Comparison of ENCODE assay signal across 9 cellular contexts in genomic region chr20:23937303-23938117, GRCh38. TPM values are rescaled to one million over a fixed set of nuclear protein-coding genes. Genes with fewer than 3 reads are reported as not detected.
DNase-seq lines count a peak whose midpoint lies in the region; ATAC-seq and TF ChIP-seq lines count a peak whose summit lies in the region.
"Had no signal": no experiment of that assay in that cellular context is flagged by ENCODE, and none has a peak within 500 bp of the region (broad histone marks: within the 10 kb centered on the region; RNA-seq: fewer than 3 reads in every experiment).

No MANE protein-coding gene starts in this region.

- peak; percentile 80 for ATAC-seq in HG03039 (IDR thresholded peaks at IDR 0.05; ENCODE audit: unreplicated experiment)

- H3K36me3 ChIP-seq in neural cell (ENCODE audit: insufficient read depth, low read length) (no peaks in the 10 kb centered on the region), suprapubic skin (no peaks in the 10 kb centered on the region)
- H3K36me3 ChIP-seq: neutrophil had no signal

- no peaks in the 10 kb centered on the region for H4K20me1 ChIP-seq in neural cell (ENCODE audit: insufficient read depth)

- H3K4me3 ChIP-seq in neural cell (ENCODE audit: low read length): no peak overlapping the region
- no peak overlapping the region for H3K4me3 ChIP-seq in suprapubic skin

- WGBS in suprapubic skin: 0% methylated on average over 3 of the region's 3 CpGs

- DNase-seq in A172 (ENCODE audit: low spot score) (peak; percentile 52), NCI-H82 treated with DMSO at 0.1 percent for 48 hours (lab: John Stamatoyannopoulos, UW; ENCODE audit: unreplicated experiment) (peak; percentile 9), fibroblast of peridontal ligament (ENCODE audit: extremely low read depth) (peak; percentile 42), suprapubic skin (ENCODE audit: low spot score in 2 of 2) (no peak)
- DNase-seq in activated T-cell treated with anti-CD3 and anti-CD28 coated beads, Interleukin-2, amount 50 U/mL, for 1 hour: peak; percentile 65

- H3K79me2 ChIP-seq in neural cell (replicated peaks; ENCODE audit: insufficient read depth, low read length): no peaks in the 10 kb centered on the region

- H3F3A ChIP-seq in neural cell (ENCODE audit: insufficient read depth, low read length, poor library complexity, severe bottlenecking): no peaks in the 10 kb centered on the region

- H3K27me3 ChIP-seq in neural cell (ENCODE audit: insufficient read depth, low read depth, low read length) (no peaks in the 10 kb centered on the region), suprapubic skin (no peaks in the 10 kb centered on the region)
- H3K27me3 ChIP-seq: neutrophil had no signal

- no peak overlapping the region for H2AFZ ChIP-seq in neural cell (ENCODE audit: low read depth, low read length)

- no peak overlapping the region for H3K9ac ChIP-seq in neural cell (ENCODE audit: low read length)

- H3K9me3 ChIP-seq in neural cell (ENCODE audit: low read length) (no peaks in the 10 kb centered on the region), suprapubic skin (no peaks in the 10 kb centered on the region)
- H3K9me3 ChIP-seq: neutrophil had no signal

- H3K27ac ChIP-seq in neural cell (ENCODE audit: low read length) (no peak overlapping the region), suprapubic skin (no peak overlapping the region)
- H3K27ac ChIP-seq: neutrophil had no signal

- no peaks in the 10 kb centered on the region for H3K9me2 ChIP-seq in neural cell (ENCODE audit: insufficient read depth, low read length)

- TF ChIP-seq RAD21 in neural cell (conservative IDR thresholded peaks at IDR 0.05): peak; percentile 100

- no peak for TF ChIP-seq POLR2A in suprapubic skin (IDR thresholded peaks at IDR 0.05)

- TF ChIP-seq EP300 in neural cell (conservative IDR thresholded peaks at IDR 0.05; ENCODE audit: poor library complexity, severe bottlenecking) (no peak), suprapubic skin (IDR thresholded peaks at IDR 0.05) (no peak)

- peak; percentile 77 for TF ChIP-seq CTCF in GM12873 (IDR thresholded peaks at IDR 0.05; ENCODE audit: insufficient read depth, low read depth, low read length, missing control alignments)
- TF ChIP-seq CTCF in neural cell (IDR thresholded peaks at IDR 0.05; ENCODE audit: poor library complexity, severe bottlenecking): peak; percentile 97
- peak; percentile 47 to 82 for TF ChIP-seq CTCF in suprapubic skin (IDR thresholded peaks at IDR 0.05)

- H3K4me1 ChIP-seq in suprapubic skin: no peaks in the 10 kb centered on the region

- no peak overlapping the region for H3K4me2 ChIP-seq in neural cell (ENCODE audit: low read length)

TF ChIP-seq in neural cell, 6 proteins besides CTCF, POLR2A, EP300 and RAD21:
- TF ChIP-seq MXI1 (conservative IDR thresholded peaks at IDR 0.05; ENCODE audit: poor library complexity, severe bottlenecking) (no peak), SMC3 (conservative IDR thresholded peaks at IDR 0.05; ENCODE audit: poor library complexity) (peak; percentile 100), TAF1 (IDR thresholded peaks at IDR 0.05; ENCODE audit: low read depth) (no peak)

RNA-seq across cellular contexts. Expression of gene GGTLC1, which starts 51.1 kb away (rescaled TPM):
- not detected in 2 replicates for total RNA-seq in A172 (2014; rRNA removed; shearing (Covaris generic))
- polyA plus RNA-seq in neural cell: not detected in 2 replicates
- not detected in 2 replicates for polyA minus RNA-seq in neural cell
- total RNA-seq in suprapubic skin: not detected

RNA-seq across cellular contexts. Expression of gene CST5, which starts 58.0 kb away (rescaled TPM):
- not detected in 2 replicates for total RNA-seq in A172 (2014; rRNA removed; shearing (Covaris generic))
- polyA plus RNA-seq in neural cell: not detected in 2 replicates
- polyA minus RNA-seq in neural cell: not detected in 2 replicates
- total RNA-seq in suprapubic skin: not detected

Comparison
In these comparisons a context has a peak if more than half of its experiments do, and no peak if none do; other contexts are left out.
1. DNase-seq: peak in A172 (single experiment), NCI-H82 treated with DMSO at 0.1 percent for 48 hours (single experiment), activated T-cell treated with anti-CD3 and anti-CD28 coated beads, Interleukin-2, amount 50 U/mL, for 1 hour (single experiment) and fibroblast of peridontal ligament (single experiment); none in suprapubic skin (0 of 2).
2. Peak in every context shown above with its lines, with median percentiles within 50 percentile points of each other: CTCF ChIP-seq.